ENCODE assay signal across 17 cellular contexts in genomic region chr18:23495723-23496440, GRCh38. TPM values are rescaled to one million over a fixed set of nuclear protein-coding genes. Genes with fewer than 3 reads are reported as not detected.
DNase-seq lines count a peak whose midpoint lies in the region; ATAC-seq lines count a peak whose summit lies in the region.
"Had no signal": no experiment of that assay in that cellular context is flagged by ENCODE, and none has a peak within 500 bp of the region (broad histone marks: within the 10 kb centered on the region; RNA-seq: fewer than 3 reads in every experiment).

No MANE protein-coding gene starts in this region.

- H3K4me2 ChIP-seq in trophoblast cell (ENCODE audit: low read length) (no peak overlapping the region), Karpas-422 (ENCODE audit: low read depth, low read length, poor library complexity, severe bottlenecking) (no peak overlapping the region)

- no peak overlapping the region for H2BK5ac ChIP-seq in trophoblast cell (ENCODE audit: low read depth, low read length, poor library complexity)

- no peaks in the 10 kb centered on the region for H3K79me1 ChIP-seq in trophoblast cell (ENCODE audit: low read length)

- no peak for ATAC-seq in activated CD8-positive, alpha-beta memory T cell treated with anti-CD3 and anti-CD28 coated beads, Interleukin-2, amount 10 ng/mL, durations not matched to agents 7 days and 5 days
- no peak for ATAC-seq in HG03469 (IDR thresholded peaks at IDR 0.05; ENCODE audit: unreplicated experiment)
- ATAC-seq: stimulated activated naive CD8-positive, alpha-beta T cell treated with anti-CD3 and anti-CD28 coated beads, Interleukin-15, Interleukin-2, amounts not matched to agents 100 U/mL and 50 U/mL, for 24 hours had no signal

- no peaks in the 10 kb centered on the region for H3K27me3 Mint-ChIP-seq in activated CD8-positive, alpha-beta memory T cell treated with anti-CD3 and anti-CD28 coated beads, Interleukin-2, amount 10 ng/mL, durations not matched to agents 7 days and 5 days
- H3K27me3 Mint-ChIP-seq: activated CD4-positive, alpha-beta T cell treated with anti-CD3 and anti-CD28 coated beads, Interleukin-2, amount 10 ng/mL, durations not matched to agents 7 days and 5 days; CD8-positive, alpha-beta memory T cell; dendritic cell treated with granulocyte-macrophage colony-stimulating factor and Interleukin-4, amounts not matched to agents 40 ng/mL and 50 ng/mL, for 4 days had no signal

- H3K4me3 Mint-ChIP-seq in activated CD8-positive, alpha-beta memory T cell treated with anti-CD3 and anti-CD28 coated beads, Interleukin-2, amount 10 ng/mL, durations not matched to agents 7 days and 5 days = no peak overlapping the region
- H3K4me3 Mint-ChIP-seq: activated CD4-positive, alpha-beta T cell treated with anti-CD3 and anti-CD28 coated beads, Interleukin-2, amount 10 ng/mL, durations not matched to agents 7 days and 5 days; CD8-positive, alpha-beta memory T cell; dendritic cell treated with granulocyte-macrophage colony-stimulating factor and Interleukin-4, amounts not matched to agents 40 ng/mL and 50 ng/mL, for 4 days; neural progenitor cell had no signal

- H3K4ac ChIP-seq in trophoblast cell (ENCODE audit: low read depth, low read length) = no peak overlapping the region

- H3K27ac Mint-ChIP-seq in activated CD8-positive, alpha-beta memory T cell treated with anti-CD3 and anti-CD28 coated beads, Interleukin-2, amount 10 ng/mL, durations not matched to agents 7 days and 5 days = no peak overlapping the region
- H3K27ac Mint-ChIP-seq: activated CD4-positive, alpha-beta T cell treated with anti-CD3 and anti-CD28 coated beads, Interleukin-2, amount 10 ng/mL, durations not matched to agents 7 days and 5 days; dendritic cell treated with granulocyte-macrophage colony-stimulating factor and Interleukin-4, amounts not matched to agents 40 ng/mL and 50 ng/mL, for 4 days; neural progenitor cell had no signal

- H4K8ac ChIP-seq in trophoblast cell (ENCODE audit: low read depth, low read length) = no peak overlapping the region

- H3K4me3 ChIP-seq in trophoblast cell (ENCODE audit: low read depth, low read length) = no peak overlapping the region
- no peak overlapping the region for H3K4me3 ChIP-seq in Karpas-422 (ENCODE audit: low read length)
- H3K4me3 ChIP-seq: neural progenitor cell had no signal

- no peak overlapping the region for H2AK5ac ChIP-seq in trophoblast cell (ENCODE audit: low read length)

- DNase-seq in NCI-H1417 (lab: John Stamatoyannopoulos, UW) = peak in 2 of 3 experiments; percentile 57 to 78
- DNase-seq in NCI-H1417 treated with DMSO at 0.1 percent for 48 hours (lab: John Stamatoyannopoulos, UW) = no peak
- peak; percentile 89 for DNase-seq in NCI-H2196 (lab: John Stamatoyannopoulos, UW; ENCODE audit: unreplicated experiment)
- DNase-seq in cerebellar cortex (ENCODE audit: low spot score) = peak; percentile 26
- no peak for DNase-seq in trophoblast cell
- no peak for DNase-seq in activated CD8-positive, alpha-beta memory T cell treated with anti-CD3 and anti-CD28 coated beads, Interleukin-2, amount 10 ng/mL, durations not matched to agents 7 days and 5 days
- DNase-seq in Karpas-422 = no peak
- DNase-seq: 8988T; activated CD4-positive, alpha-beta T cell treated with anti-CD3 and anti-CD28 coated beads, Interleukin-2, amount 10 ng/mL, durations not matched to agents 7 days and 5 days; anterior cingulate cortex; CD8-positive, alpha-beta memory T cell; KBM-7; stimulated activated naive CD8-positive, alpha-beta T cell treated with anti-CD3 and anti-CD28 coated beads, Interleukin-15, Interleukin-2, amounts not matched to agents 100 U/mL and 50 U/mL, for 24 hours; T-helper 2 cell had no signal

- no peaks in the 10 kb centered on the region for H4K20me1 ChIP-seq in Karpas-422 (ENCODE audit: insufficient read depth, low read depth, low read length)

- peaks cover 9% of the 10 kb centered on the region for H3K4me1 Mint-ChIP-seq in activated CD8-positive, alpha-beta memory T cell treated with anti-CD3 and anti-CD28 coated beads, Interleukin-2, amount 10 ng/mL, durations not matched to agents 7 days and 5 days

- H2BK12ac ChIP-seq in trophoblast cell (ENCODE audit: low read length) = no peak overlapping the region

- H4K91ac ChIP-seq in trophoblast cell (ENCODE audit: low read depth, low read length) = no peak overlapping the region

- no peaks in the 10 kb centered on the region for H3K9me2 ChIP-seq in Karpas-422 (replicated peaks; ENCODE audit: insufficient read depth, low read length)

- H2BK120ac ChIP-seq in trophoblast cell (ENCODE audit: insufficient read depth, low read length, poor library complexity) = no peak overlapping the region

- H3K27ac ChIP-seq in trophoblast cell (ENCODE audit: low read depth, low read length) (no peak overlapping the region), Karpas-422 (ENCODE audit: low read length) (no peak overlapping the region)
- H3K27ac ChIP-seq: neural progenitor cell had no signal

- no peak overlapping the region for H3K18ac ChIP-seq in trophoblast cell (ENCODE audit: low read length)

- H3K79me2 ChIP-seq in trophoblast cell (ENCODE audit: control insufficient read depth, insufficient read depth, low read length, poor library complexity) (no peaks in the 10 kb centered on the region), Karpas-422 (ENCODE audit: low read length) (no peaks in the 10 kb centered on the region)

- CTCF ChIA-PET in activated CD8-positive, alpha-beta memory T cell treated with anti-CD3 and anti-CD28 coated beads, Interleukin-2, amount 10 ng/mL, durations not matched to agents 7 days and 5 days (lab: Charles Lee) = interaction anchor here (0.6 to 4.4 kb wide), 5 partner anchors 8 to 57 kb away, joined by 3 to 48 read pairs (median 14); no protein-coding TSS in a partner anchor

- H3K9ac ChIP-seq in trophoblast cell (ENCODE audit: low read length) (peak overlapping the region; percentile 69), Karpas-422 (ENCODE audit: low read length) (no peak overlapping the region)
- H3K9ac ChIP-seq: neural progenitor cell had no signal

- peaks cover 2% of the 10 kb centered on the region for H3K36me3 Mint-ChIP-seq in activated CD8-positive, alpha-beta memory T cell treated with anti-CD3 and anti-CD28 coated beads, Interleukin-2, amount 10 ng/mL, durations not matched to agents 7 days and 5 days
- H3K36me3 Mint-ChIP-seq: CD8-positive, alpha-beta memory T cell had no signal

- H3K27me3 ChIP-seq in trophoblast cell (ENCODE audit: insufficient read depth, low read length) = no peaks in the 10 kb centered on the region
- H3K27me3 ChIP-seq in Karpas-422 (ENCODE audit: low read length) = no peaks in the 10 kb centered on the region
- H3K27me3 ChIP-seq: neural progenitor cell had no signal

- H2AFZ ChIP-seq in trophoblast cell (ENCODE audit: insufficient read depth, low read length, poor library complexity) = no peak overlapping the region
- H2AFZ ChIP-seq in Karpas-422 (ENCODE audit: low read length) = no peak overlapping the region
- H2AFZ ChIP-seq: neural progenitor cell had no signal

- no peak overlapping the region for H3K23ac ChIP-seq in trophoblast cell (ENCODE audit: low read length)

- H3K9me3 ChIP-seq in trophoblast cell (ENCODE audit: insufficient read depth, low read depth, low read length) = no peaks in the 10 kb centered on the region
- no peaks in the 10 kb centered on the region for H3K9me3 ChIP-seq in Karpas-422 (ENCODE audit: low read length)

- no peak overlapping the region for H3K14ac ChIP-seq in trophoblast cell (ENCODE audit: low read length)

- H3K4me1 ChIP-seq in trophoblast cell (ENCODE audit: control insufficient read depth in 1 of 2, insufficient read depth in 2 of 2, low read length in 2 of 2) = no peaks in the 10 kb centered on the region
- no peaks in the 10 kb centered on the region; the same call in 1 of the 2 replicates for H3K4me1 ChIP-seq in Karpas-422 (ENCODE audit: low read length)

- no peaks in the 10 kb centered on the region for H3K9me3 Mint-ChIP-seq in activated CD8-positive, alpha-beta memory T cell treated with anti-CD3 and anti-CD28 coated beads, Interleukin-2, amount 10 ng/mL, durations not matched to agents 7 days and 5 days (ENCODE audit: low read depth)
- H3K9me3 Mint-ChIP-seq: CD8-positive, alpha-beta memory T cell; dendritic cell treated with granulocyte-macrophage colony-stimulating factor and Interleukin-4, amounts not matched to agents 40 ng/mL and 50 ng/mL, for 4 days had no signal

- H3K36me3 ChIP-seq in trophoblast cell (ENCODE audit: control insufficient read depth in 1 of 2, insufficient read depth in 2 of 2, low read length in 2 of 2) = no peaks in the 10 kb centered on the region
- H3K36me3 ChIP-seq in Karpas-422 (ENCODE audit: insufficient read depth, low read length) = no peaks in the 10 kb centered on the region

- WGBS in trophoblast cell (ENCODE audit: extremely low coverage, insufficient coverage, insufficient read length) = no CpG with 5 or more reads among the region's 12 CpGs

- H4K12ac ChIP-seq in trophoblast cell (ENCODE audit: low read depth, low read length) = no peak overlapping the region

RNA-seq across cellular contexts. Expression of gene RMC1, which starts 7.4 kb away (rescaled TPM):
- polyA plus RNA-seq in trophoblast cell (2013) = 29.1 and 31.9 TPM in 2 replicates
- 10 to 100 TPM; 48.7 to 51.7 TPM for total RNA-seq in activated CD8-positive, alpha-beta memory T cell treated with anti-CD3 and anti-CD28 coated beads, Interleukin-2, amount 10 ng/mL, durations not matched to agents 7 days and 5 days
- total RNA-seq in Karpas-422 (2014; rRNA removed; shearing (Covaris generic); ENCODE audit: low replicate concordance) = 29.3 and 57.7 TPM in 2 replicates

RNA-seq across cellular contexts. Expression of gene RIOK3, which starts 42.8 kb away (rescaled TPM):
- 41.2 and 42.7 TPM in 2 replicates for polyA plus RNA-seq in trophoblast cell (2013)
- 10 to 100 TPM; 47.9 to 63.4 TPM for total RNA-seq in activated CD8-positive, alpha-beta memory T cell treated with anti-CD3 and anti-CD28 coated beads, Interleukin-2, amount 10 ng/mL, durations not matched to agents 7 days and 5 days
- total RNA-seq in Karpas-422 (2014; rRNA removed; shearing (Covaris generic); ENCODE audit: low replicate concordance) = 25.1 and 31.1 TPM in 2 replicates

Comparison
In these comparisons a context has a peak if more than half of its experiments do, and no peak if none do; other contexts are left out.
1. DNase-seq: peak in NCI-H1417 (2 of 3), NCI-H2196 (single experiment) and cerebellar cortex (single experiment); none in NCI-H1417 treated with DMSO at 0.1 percent for 48 hours (single experiment), trophoblast cell (0 of 2), activated CD8-positive, alpha-beta memory T cell treated with anti-CD3 and anti-CD28 coated beads, Interleukin-2, amount 10 ng/mL, durations not matched to agents 7 days and 5 days (single experiment) and Karpas-422 (single experiment).